Comparison of ENCODE assay signal across 21 cellular contexts in genomic region chrX:10729000-10729399, GRCh38.
A peak's percentile ranks its signal among the peaks of the same experiment; 100 is the strongest.
DNase-seq lines count a peak whose midpoint lies in the region; ATAC-seq, FAIRE-seq and TF ChIP-seq lines count a peak whose summit lies in the region.
"Had no signal": no experiment of that assay in that cellular context is flagged by ENCODE, and none has a peak within 500 bp of the region (broad histone marks: within the 10 kb centered on the region; RNA-seq: fewer than 3 reads in every experiment).

No MANE protein-coding gene starts in this region.

- peak overlapping the region in 4 of 5 experiments; percentile 47 to 63 (median 58) for H3K4me3 Mint-ChIP-seq in brain
- H3K4me3 Mint-ChIP-seq in nephron progenitor cell: no peak overlapping the region
- H3K4me3 Mint-ChIP-seq: B cell had no signal

- H3K4me1 Mint-ChIP-seq in brain (peaks cover 21% of the 10 kb centered on the region), nephron progenitor cell (peaks cover 14% of the 10 kb centered on the region)
- H3K4me1 Mint-ChIP-seq: B cell had no signal

- no peaks in the 10 kb centered on the region for H3K27me3 ChIP-seq in testis
- no peaks in the 10 kb centered on the region for H3K27me3 ChIP-seq in pancreas

- intact Hi-C loops in testis (cut with DNase I; ENCODE audit: low total_unique reads): no loop called here
- intact Hi-C loops in pancreas (cut with DNase I): loop anchor here in 1 of 3 donors (10.0 kb wide), 1 partner anchor 534 kb away; no protein-coding TSS in a partner anchor

- H3K9me3 Mint-ChIP-seq in brain (peaks cover 0 to 6% (median 4%) of the 10 kb centered on the region in 5 experiments), nephron progenitor cell (peaks cover 14% of the 10 kb centered on the region)

- H3K36me3 ChIP-seq in testis (ENCODE audit: low read depth, missing control alignments) (no peaks in the 10 kb centered on the region), pancreas (no peaks in the 10 kb centered on the region)

- H3K4me3 ChIP-seq in testis: no peak overlapping the region
- H3K4me3 ChIP-seq in pancreas: no peak overlapping the region
- H3K4me3 ChIP-seq: SK-N-MC had no signal

- ATAC-seq in GM19351 (IDR thresholded peaks at IDR 0.05; ENCODE audit: unreplicated experiment) (no peak), pancreas (no peak)
- ATAC-seq: Right ventricle myocardium inferior had no signal

- H3K4me1 ChIP-seq in testis: no peaks in the 10 kb centered on the region
- no peaks in the 10 kb centered on the region for H3K4me1 ChIP-seq in pancreas

- FAIRE-seq in pancreas (lab: Jason Lieb, UNC): no peak
- FAIRE-seq: RCC 7860 had no signal

- no peaks in the 10 kb centered on the region for H3K9me3 ChIP-seq in testis
- H3K9me3 ChIP-seq in pancreas: no peaks in the 10 kb centered on the region

- no peak for TF ChIP-seq POLR2A in testis (IDR thresholded peaks at IDR 0.05)

- 79 to 83% methylated on average over 7 to 8 of the region's 8 CpGs for WGBS in testis, 2 donors
- 69 to 81% methylated on average over 8 of the region's 8 CpGs for WGBS in pancreas, 2 donors

- TF ChIP-seq CTCF in brain (conservative IDR thresholded peaks at IDR 0.05) (no peak), nephron progenitor cell (IDR thresholded peaks at IDR 0.05) (no peak), testis (IDR thresholded peaks at IDR 0.05) (no peak), pancreas (IDR thresholded peaks at IDR 0.05) (no peak)

- no peaks in the 10 kb centered on the region for H3K27me3 Mint-ChIP-seq in brain
- no peaks in the 10 kb centered on the region for H3K27me3 Mint-ChIP-seq in nephron progenitor cell (ENCODE audit: low read depth, poor library complexity)
- H3K27me3 Mint-ChIP-seq: B cell had no signal

- DNase-seq in NCI-H2227 (lab: John Stamatoyannopoulos, UW; ENCODE audit: unreplicated experiment) (peak; percentile 6), NCI-H2227 treated with DMSO at 0.1 percent for 48 hours (lab: John Stamatoyannopoulos, UW) (no peak), nephron progenitor cell (no peak), testis (no peak), pancreas (no peak)
- DNase-seq in stimulated activated CD4-positive, alpha-beta T cell treated with anti-CD3 and anti-CD28 coated beads, Interleukin-4, amount 100 ng/mL, for 4 hours: no peak
- DNase-seq: 8988T, COR-L47, GF-D8, KG1, NCI-H1105 treated with DMSO at 0.1 percent for 48 hours, NCI-H187, NCI-H2171 treated with DMSO at 0.1 percent for 48 hours, NCI-H510A, NCI-H774 had no signal

- H3K27ac ChIP-seq in testis (no peak overlapping the region), pancreas (no peak overlapping the region)
- H3K27ac ChIP-seq: SK-N-MC had no signal

- H3K27ac Mint-ChIP-seq in brain (peak overlapping the region in 4 of 5 experiments; percentile 41 to 95 (median 56)), nephron progenitor cell (peak overlapping the region; percentile 90)
- H3K27ac Mint-ChIP-seq: B cell had no signal

- no peaks in the 10 kb centered on the region for H3K36me3 Mint-ChIP-seq in brain
- no peaks in the 10 kb centered on the region for H3K36me3 Mint-ChIP-seq in nephron progenitor cell (ENCODE audit: low read depth)
